Comparison of ENCODE assay signal across 29 cellular contexts in genomic region chr17:41002814-41003213, GRCh38. TPM values are rescaled to one million over a fixed set of nuclear protein-coding genes. Genes with fewer than 3 reads are reported as not detected.
DNase-seq lines count a peak whose midpoint lies in the region; ATAC-seq, FAIRE-seq and TF ChIP-seq lines count a peak whose summit lies in the region.
"Had no signal": no experiment of that assay in that cellular context is flagged by ENCODE, and none has a peak within 500 bp of the region (broad histone marks: within the 10 kb centered on the region; RNA-seq: fewer than 3 reads in every experiment).

No MANE protein-coding gene starts in this region.

- H3K4me3 ChIP-seq in A549 = no peak overlapping the region
- H3K4me3 ChIP-seq: body of pancreas, HAP-1 had no signal

- TF ChIP-seq CTCF in A549 (IDR thresholded peaks at IDR 0.05) (no peak), HFFc6 (IDR thresholded peaks at IDR 0.05) (no peak), foreskin keratinocyte (conservative IDR thresholded peaks at IDR 0.05) (no peak)

- TF ChIP-seq RAD21 in A549 (conservative IDR thresholded peaks at IDR 0.05 in 1 of 2, IDR thresholded peaks at IDR 0.05 in 1 of 2) = no peak

- no peaks in the 10 kb centered on the region for H3K36me3 Mint-ChIP-seq in HFFc6 (ENCODE audit: low read depth)
- H3K36me3 Mint-ChIP-seq in activated T-helper 17 cell treated with anti-CD3 and anti-CD28 coated beads, Interleukin-2, amount 50 U/mL, for 72 hours (ENCODE audit: low read depth) = no peaks in the 10 kb centered on the region
- H3K36me3 Mint-ChIP-seq: activated naive CD8-positive, alpha-beta T cell; natural killer cell treated with Interleukin-12 subunit alpha and Interleukin-12 subunit beta and Interleukin-15 and Interleukin-18, amount 100 ng/mL, for 72 hours had no signal

- POLR2A ChIA-PET in A549 (lab: Yijun Ruan, JAX) = no interaction called here

- peak overlapping the region; percentile 4; the same call in 1 of the 2 replicates for H3K27ac Mint-ChIP-seq in HFFc6
- H3K27ac Mint-ChIP-seq in activated T-helper 17 cell treated with anti-CD3 and anti-CD28 coated beads, Interleukin-2, amount 50 U/mL, for 72 hours = no peak overlapping the region
- H3K27ac Mint-ChIP-seq: activated naive CD8-positive, alpha-beta T cell; activated T-cell treated with anti-CD3 and anti-CD28 coated beads, Interleukin-2, amount 50 U/mL, for 72 hours; effector memory CD8-positive, alpha-beta T cell; natural killer cell treated with Interleukin-12 subunit alpha and Interleukin-12 subunit beta and Interleukin-15 and Interleukin-18, amount 100 ng/mL, for 72 hours had no signal

- ATAC-seq in A549 = no peak
- ATAC-seq in activated T-helper 17 cell treated with anti-CD3 and anti-CD28 coated beads, Interleukin-2, amount 50 U/mL, for 72 hours (replicated peaks) = peak; percentile 31
- peak; percentile 60 for ATAC-seq in foreskin keratinocyte
- no peak for ATAC-seq in GM18519 (IDR thresholded peaks at IDR 0.05; ENCODE audit: low FRiP score, unreplicated experiment)
- no peak for ATAC-seq in GM19035 (IDR thresholded peaks at IDR 0.05; ENCODE audit: unreplicated experiment)
- ATAC-seq: body of pancreas; effector memory CD8-positive, alpha-beta T cell; left ventricle myocardium superior; natural killer cell treated with Interleukin-12 subunit alpha and Interleukin-12 subunit beta and Interleukin-15 and Interleukin-18, amount 100 ng/mL, for 72 hours; sciatic nerve had no signal

- peak; percentile 85 for FAIRE-seq in A549 (lab: Jason Lieb, UNC)
- FAIRE-seq: colon, RCC 7860, urothelium cell line had no signal

- TF ChIP-seq POLR2A in A549 (IDR thresholded peaks at IDR 0.05; ENCODE audit: low read length) = no peak

- peak overlapping the region; percentile 19; the same call in 2 of the 3 replicates for H3K4me2 ChIP-seq in A549
- H3K4me2 ChIP-seq: SK-N-SH had no signal

- CTCF ChIA-PET in A549 (lab: Yijun Ruan, JAX) = no interaction called here

- H3K27ac ChIP-seq in A549 (no peak overlapping the region), foreskin keratinocyte (peak overlapping the region; percentile 71)
- H3K27ac ChIP-seq: body of pancreas, parathyroid adenoma had no signal

- H3K4me1 Mint-ChIP-seq in HFFc6 (ENCODE audit: low read depth) = peaks cover 20% of the 10 kb centered on the region
- no peaks in the 10 kb centered on the region for H3K4me1 Mint-ChIP-seq in activated T-helper 17 cell treated with anti-CD3 and anti-CD28 coated beads, Interleukin-2, amount 50 U/mL, for 72 hours

- H3K27me3 Mint-ChIP-seq in HFFc6 (ENCODE audit: insufficient read depth) = no peaks in the 10 kb centered on the region
- peaks cover 27% of the 10 kb centered on the region for H3K27me3 Mint-ChIP-seq in activated T-helper 17 cell treated with anti-CD3 and anti-CD28 coated beads, Interleukin-2, amount 50 U/mL, for 72 hours

- 8% methylated on average over 5 of the region's 5 CpGs for WGBS in A549 (ENCODE audit: missing lambda C conversion rate)

- H3K4me1 ChIP-seq in A549 = peaks cover 10% of the 10 kb centered on the region
- H3K4me1 ChIP-seq in foreskin keratinocyte = peaks cover 10% of the 10 kb centered on the region
- H3K4me1 ChIP-seq: body of pancreas, HAP-1, parathyroid adenoma had no signal

- H3K9me3 ChIP-seq in A549 = no peaks in the 10 kb centered on the region
- H3K9me3 ChIP-seq: body of pancreas, HAP-1, SK-N-SH had no signal

- TF ChIP-seq EP300 in A549 (IDR thresholded peaks at IDR 0.05) = no peak

- no peak overlapping the region for H3K4me3 Mint-ChIP-seq in HFFc6
- no peak overlapping the region for H3K4me3 Mint-ChIP-seq in activated T-helper 17 cell treated with anti-CD3 and anti-CD28 coated beads, Interleukin-2, amount 50 U/mL, for 72 hours
- H3K4me3 Mint-ChIP-seq: activated naive CD8-positive, alpha-beta T cell; activated T-cell treated with anti-CD3 and anti-CD28 coated beads, Interleukin-2, amount 50 U/mL, for 72 hours; effector memory CD8-positive, alpha-beta T cell; natural killer cell treated with Interleukin-12 subunit alpha and Interleukin-12 subunit beta and Interleukin-15 and Interleukin-18, amount 100 ng/mL, for 72 hours had no signal

- no peak for DNase-seq in A549 (ENCODE audit: low read depth in 1 of 2, low spot score in 1 of 2)
- no peak for DNase-seq in HFFc6
- DNase-seq in foreskin keratinocyte = peak; percentile 31 to 56
- DNase-seq in NCI-H748 treated with DMSO at 0.1 percent for 48 hours (lab: John Stamatoyannopoulos, UW) = no peak
- DNase-seq in NCI-H1436 treated with DMSO at 0.1 percent for 48 hours (lab: John Stamatoyannopoulos, UW) = no peak
- DNase-seq: activated CD4-positive, alpha-beta T cell treated with anti-CD3 and anti-CD28 coated beads for 4 hours; activated T-cell treated with anti-CD3 and anti-CD28 coated beads, Interleukin-2, amount 50 U/mL, for 72 hours; body of pancreas; C1 segment of cervical spinal cord; effector memory CD8-positive, alpha-beta T cell; left ventricle myocardium superior; NCI-H1105 treated with DMSO at 0.1 percent for 48 hours; NCI-H2107; NCI-H510A; NK-92 treated with Interleukin-12 subunit alpha and Interleukin-12 subunit beta, amount 100 ng/mL, for 24 hours; SK-N-SH; substantia nigra; T-helper 2 cell had no signal

- no peaks in the 10 kb centered on the region for H3K27me3 ChIP-seq in foreskin keratinocyte
- H3K27me3 ChIP-seq: body of pancreas had no signal

- no peaks in the 10 kb centered on the region for H3K9me3 Mint-ChIP-seq in HFFc6
- no peaks in the 10 kb centered on the region for H3K9me3 Mint-ChIP-seq in activated T-helper 17 cell treated with anti-CD3 and anti-CD28 coated beads, Interleukin-2, amount 50 U/mL, for 72 hours
- H3K9me3 Mint-ChIP-seq: activated T-cell treated with anti-CD3 and anti-CD28 coated beads, Interleukin-2, amount 50 U/mL, for 72 hours; effector memory CD8-positive, alpha-beta T cell; natural killer cell treated with Interleukin-12 subunit alpha and Interleukin-12 subunit beta and Interleukin-15 and Interleukin-18, amount 100 ng/mL, for 72 hours had no signal

TF ChIP-seq in A549, 52 proteins besides CTCF, POLR2A, EP300 and RAD21:
- no peak for TF ChIP-seq FOSL2 (IDR thresholded peaks at IDR 0.05)
- 0 out of 2 replicates have a peak, but pooled peaks have one; percentile 19 for TF ChIP-seq FOSL2 (CRISPR knock-in tag; IDR thresholded peaks at IDR 0.05)
- no peak for TF ChIP-seq HOXB5 (CRISPR knock-in tag; IDR thresholded peaks at IDR 0.05)
TF ChIP-seq in A549: peak in this region for 1.

RNA-seq across cellular contexts. Expression of gene KRTAP3-2, which starts 3.1 kb away (rescaled TPM):
- polyA plus RNA-seq in A549 (2011; rRNA removed) (not detected in 2 replicates), A549 (2017; fragmentation: RNase III; extraction: RNeasy Plus Mini Kit Qiagen cat#74134 plus additional on column Dnase treatment) (not detected in 3 replicates), foreskin keratinocyte (not detected in 2 replicates)
- not detected in 2 replicates for polyA plus RNA-seq in A549 (2012; cell fraction: cytosol; rRNA removed)
- polyA plus RNA-seq in A549 (2012; cell fraction: nucleus; rRNA removed) = not detected in 2 replicates
- not detected in 2 replicates for polyA minus RNA-seq in A549 (2011; rRNA and poly(A)+ RNA removed)
- not detected for total RNA-seq in HFFc6 (2021; fragmentation: NEBNext Ultra II Directional; extraction: Animal tissue kit (Norgen Biotek cat#: 25700))
- total RNA-seq in activated T-helper 17 cell treated with anti-CD3 and anti-CD28 coated beads, Interleukin-2, amount 50 U/mL, for 72 hours = not detected
- not detected in 2 replicates for total RNA-seq in foreskin keratinocyte
- total RNA-seq: activated T-cell treated with anti-CD3 and anti-CD28 coated beads, Interleukin-2, amount 50 U/mL, for 72 hours; body of pancreas; left ventricle myocardium superior; natural killer cell treated with Interleukin-12 subunit alpha and Interleukin-12 subunit beta and Interleukin-15 and Interleukin-18, amount 100 ng/mL, for 72 hours; sciatic nerve had no signal
- polyA plus RNA-seq: SK-N-SH had no signal

RNA-seq across cellular contexts. Expression of gene KRTAP3-1, which starts 6.1 kb away (rescaled TPM):
- polyA plus RNA-seq in A549 (2011; rRNA removed) = not detected in 2 replicates
- polyA plus RNA-seq in A549 (2012; cell fraction: cytosol; rRNA removed) = not detected in 2 replicates
- not detected in 2 replicates for polyA plus RNA-seq in A549 (2012; cell fraction: nucleus; rRNA removed)
- not detected in 3 replicates for polyA plus RNA-seq in A549 (2017; fragmentation: RNase III; extraction: RNeasy Plus Mini Kit Qiagen cat#74134 plus additional on column Dnase treatment)
- polyA minus RNA-seq in A549 (2011; rRNA and poly(A)+ RNA removed) = not detected in 2 replicates
- total RNA-seq in HFFc6 (2021; fragmentation: NEBNext Ultra II Directional; extraction: Animal tissue kit (Norgen Biotek cat#: 25700)) = 10 to 100 TPM in 1 of 6 experiments, 1 to 10 TPM in 5; 2.5 to 10.2 (median 3.3) TPM
- not detected for total RNA-seq in activated T-helper 17 cell treated with anti-CD3 and anti-CD28 coated beads, Interleukin-2, amount 50 U/mL, for 72 hours
- total RNA-seq in foreskin keratinocyte = not detected in 2 replicates
- not detected in 2 replicates for polyA plus RNA-seq in foreskin keratinocyte
- total RNA-seq: activated T-cell treated with anti-CD3 and anti-CD28 coated beads, Interleukin-2, amount 50 U/mL, for 72 hours; body of pancreas; left ventricle myocardium superior; natural killer cell treated with Interleukin-12 subunit alpha and Interleukin-12 subunit beta and Interleukin-15 and Interleukin-18, amount 100 ng/mL, for 72 hours; sciatic nerve had no signal
- polyA plus RNA-seq: SK-N-SH had no signal

RNA-seq across cellular contexts. Expression of gene KRTAP3-3, which starts 8.8 kb away (rescaled TPM):
- polyA plus RNA-seq in A549 (2011; rRNA removed) = not detected in 2 replicates
- polyA plus RNA-seq in A549 (2012; cell fraction: cytosol; rRNA removed) = not detected in 2 replicates
- not detected in 2 replicates for polyA plus RNA-seq in A549 (2012; cell fraction: nucleus; rRNA removed)
- not detected in 3 replicates for polyA plus RNA-seq in A549 (2017; fragmentation: RNase III; extraction: RNeasy Plus Mini Kit Qiagen cat#74134 plus additional on column Dnase treatment)
- not detected in 2 replicates for polyA minus RNA-seq in A549 (2011; rRNA and poly(A)+ RNA removed)
- total RNA-seq in HFFc6 (2021; fragmentation: NEBNext Ultra II Directional; extraction: Animal tissue kit (Norgen Biotek cat#: 25700)) = not detected
- not detected for total RNA-seq in activated T-helper 17 cell treated with anti-CD3 and anti-CD28 coated beads, Interleukin-2, amount 50 U/mL, for 72 hours
- total RNA-seq in foreskin keratinocyte = not detected in 2 replicates
- polyA plus RNA-seq in foreskin keratinocyte = not detected in 2 replicates
- total RNA-seq: activated T-cell treated with anti-CD3 and anti-CD28 coated beads, Interleukin-2, amount 50 U/mL, for 72 hours; body of pancreas; left ventricle myocardium superior; natural killer cell treated with Interleukin-12 subunit alpha and Interleukin-12 subunit beta and Interleukin-15 and Interleukin-18, amount 100 ng/mL, for 72 hours; sciatic nerve had no signal
- polyA plus RNA-seq: SK-N-SH had no signal

RNA-seq across cellular contexts. Expression of gene KRT40, which starts 18.7 kb away (rescaled TPM):
- polyA plus RNA-seq in A549 (2011; rRNA removed) = not detected in 2 replicates
- not detected in 2 replicates for polyA plus RNA-seq in A549 (2012; cell fraction: cytosol; rRNA removed)
- polyA plus RNA-seq in A549 (2012; cell fraction: nucleus; rRNA removed) = not detected in 2 replicates
- polyA plus RNA-seq in A549 (2017; fragmentation: RNase III; extraction: RNeasy Plus Mini Kit Qiagen cat#74134 plus additional on column Dnase treatment) = not detected in 3 replicates
- not detected in 2 replicates for polyA minus RNA-seq in A549 (2011; rRNA and poly(A)+ RNA removed)
- not detected for total RNA-seq in HFFc6 (2021; fragmentation: NEBNext Ultra II Directional; extraction: Animal tissue kit (Norgen Biotek cat#: 25700))
- not detected for total RNA-seq in activated T-helper 17 cell treated with anti-CD3 and anti-CD28 coated beads, Interleukin-2, amount 50 U/mL, for 72 hours
- not detected in 2 replicates for total RNA-seq in foreskin keratinocyte
- not detected in 2 replicates for polyA plus RNA-seq in foreskin keratinocyte
- total RNA-seq: activated T-cell treated with anti-CD3 and anti-CD28 coated beads, Interleukin-2, amount 50 U/mL, for 72 hours; left ventricle myocardium superior; natural killer cell treated with Interleukin-12 subunit alpha and Interleukin-12 subunit beta and Interleukin-15 and Interleukin-18, amount 100 ng/mL, for 72 hours; sciatic nerve had no signal
- polyA plus RNA-seq: SK-N-SH had no signal

RNA-seq across cellular contexts. Expression of gene KRTAP1-5, which starts 24.2 kb away (rescaled TPM):
- polyA plus RNA-seq in A549 (2011; rRNA removed) (not detected in 2 replicates), A549 (2017; fragmentation: RNase III; extraction: RNeasy Plus Mini Kit Qiagen cat#74134 plus additional on column Dnase treatment) (not detected in 3 replicates), foreskin keratinocyte (not detected in 2 replicates)
- polyA plus RNA-seq in A549 (2012; cell fraction: cytosol; rRNA removed) = not detected in 2 replicates
- 0.06 TPM in 1 of 2 replicates, not detected in the other for polyA plus RNA-seq in A549 (2012; cell fraction: nucleus; rRNA removed)
- polyA minus RNA-seq in A549 (2011; rRNA and poly(A)+ RNA removed) = not detected in 2 replicates
- total RNA-seq in HFFc6 (2021; fragmentation: NEBNext Ultra II Directional; extraction: Animal tissue kit (Norgen Biotek cat#: 25700)) = 100 to 1,000 TPM in 1 of 6 experiments, 10 to 100 TPM in 5; 61.6 to 114 (median 76.8) TPM
- not detected for total RNA-seq in activated T-helper 17 cell treated with anti-CD3 and anti-CD28 coated beads, Interleukin-2, amount 50 U/mL, for 72 hours
- not detected in 2 replicates for total RNA-seq in foreskin keratinocyte
- total RNA-seq: activated T-cell treated with anti-CD3 and anti-CD28 coated beads, Interleukin-2, amount 50 U/mL, for 72 hours; body of pancreas; left ventricle myocardium superior; natural killer cell treated with Interleukin-12 subunit alpha and Interleukin-12 subunit beta and Interleukin-15 and Interleukin-18, amount 100 ng/mL, for 72 hours; sciatic nerve had no signal
- polyA plus RNA-seq: SK-N-SH had no signal

Comparison
In these comparisons a context has a peak if more than half of its experiments do, and no peak if none do; other contexts are left out.
1. ATAC-seq: peak in activated T-helper 17 cell treated with anti-CD3 and anti-CD28 coated beads, Interleukin-2, amount 50 U/mL, for 72 hours (single experiment) and foreskin keratinocyte (single experiment); none in A549 (0 of 2), GM18519 (single experiment) and GM19035 (single experiment).
2. DNase-seq: peak in foreskin keratinocyte (2 of 2); none in A549 (0 of 2), HFFc6 (single experiment), NCI-H748 treated with DMSO at 0.1 percent for 48 hours (single experiment) and NCI-H1436 treated with DMSO at 0.1 percent for 48 hours (single experiment).